ENCODE assay signal across 25 cellular contexts in the genomic region with DNA sequence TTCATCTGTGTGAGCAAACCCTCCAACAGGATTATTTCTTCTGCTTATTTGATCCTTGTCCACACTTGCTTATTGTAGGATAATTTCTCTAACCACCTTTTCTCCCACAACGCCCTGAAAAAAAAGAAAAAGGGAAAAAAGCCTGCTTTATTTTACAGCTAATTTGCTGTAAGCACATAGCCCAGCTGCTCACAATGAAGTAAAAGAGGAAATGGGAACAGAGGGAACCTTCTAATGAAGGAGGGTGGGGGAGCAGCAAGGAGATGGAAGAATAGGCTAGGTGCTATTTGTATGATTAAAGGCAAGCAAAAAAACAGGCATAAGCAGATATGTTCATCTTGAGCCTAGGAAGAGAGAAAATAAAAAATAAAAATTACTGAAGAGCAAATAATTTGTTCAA.
DNase-seq lines count a peak whose midpoint lies in the region; ATAC-seq, FAIRE-seq and TF ChIP-seq lines count a peak whose summit lies in the region.
"Had no signal": no experiment of that assay in that cellular context is flagged by ENCODE, and none has a peak within 500 bp of the region (broad histone marks: within the 10 kb centered on the region; RNA-seq: fewer than 3 reads in every experiment).

No MANE protein-coding gene starts in this region.

- DNase-seq in GM12891 (ENCODE audit: insufficient read length, low spot score) (no peak), GM23338 (ENCODE audit: low spot score) (no peak), NCI-H69 (lab: John Stamatoyannopoulos, UW) (peak; percentile 26), neural progenitor cell (ENCODE audit: low spot score) (no peak), left cardiac atrium (no peak)
- DNase-seq: C1 segment of cervical spinal cord; CD4-positive, alpha-beta memory T cell; COR-L47; HCEC 1CT; NCI-H1105 treated with DMSO at 0.1 percent for 48 hours; NCI-H146; NCI-H1930; NCI-H2107; NCI-H774; PC-9; Right ventricle myocardium superior; RPMI8226; T-helper 2 cell had no signal

- TF ChIP-seq POLR2A in GM12891 (IDR thresholded peaks at IDR 0.05; ENCODE audit: low read depth, low read length) = no peak

- no peak overlapping the region for H3K4me3 ChIP-seq in GM23338
- H3K4me3 ChIP-seq in neural progenitor cell = no peak overlapping the region
- H3K4me3 ChIP-seq: PC-9, SJSA1 had no signal

- H3K4me1 ChIP-seq in GM23338 (ENCODE audit: insufficient read depth) (peaks cover 20% of the 10 kb centered on the region), neural progenitor cell (peaks cover 13% of the 10 kb centered on the region)
- H3K4me1 ChIP-seq: SJSA1 had no signal

- no peak overlapping the region for H3K27ac ChIP-seq in GM23338 (ENCODE audit: low read depth)
- no peak overlapping the region for H3K27ac ChIP-seq in neural progenitor cell
- H3K27ac ChIP-seq: HL-60, PC-9, SJSA1 had no signal

- H3F3A ChIP-seq in GM23338 (replicated peaks; ENCODE audit: low read depth) (no peaks in the 10 kb centered on the region), neural progenitor cell (ENCODE audit: low read depth) (no peaks in the 10 kb centered on the region)

- H3K27ac Mint-ChIP-seq in GM23338 (no peak overlapping the region), neural progenitor cell (no peak overlapping the region)
- H3K27ac Mint-ChIP-seq: CD4-positive, alpha-beta memory T cell; IgD-negative memory B cell had no signal

- H3K36me3 Mint-ChIP-seq in GM23338 (ENCODE audit: low read depth) (no peaks in the 10 kb centered on the region), neural progenitor cell (no peaks in the 10 kb centered on the region)
- H3K36me3 Mint-ChIP-seq: CD4-positive, alpha-beta memory T cell; IgD-negative memory B cell had no signal

- H3K9me3 Mint-ChIP-seq in GM23338 = no peaks in the 10 kb centered on the region
- H3K9me3 Mint-ChIP-seq in neural progenitor cell = no peaks in the 10 kb centered on the region
- H3K9me3 Mint-ChIP-seq: IgD-negative memory B cell had no signal

- no peak overlapping the region for H3K9ac ChIP-seq in neural progenitor cell

- TF ChIP-seq CTCF in GM23338 (conservative IDR thresholded peaks at IDR 0.05; ENCODE audit: low read depth in 2 of 2) = no peak
- TF ChIP-seq CTCF in neural progenitor cell (IDR thresholded peaks at IDR 0.05) = no peak

- no peaks in the 10 kb centered on the region for H3K79me2 ChIP-seq in GM23338 (replicated peaks; ENCODE audit: insufficient read depth)
- H3K79me2 ChIP-seq in neural progenitor cell (ENCODE audit: low read depth) = no peaks in the 10 kb centered on the region

- no peaks in the 10 kb centered on the region for H3K9me2 ChIP-seq in GM23338 (ENCODE audit: insufficient read depth)

- H3K27me3 ChIP-seq in GM23338 (ENCODE audit: insufficient read depth) (no peaks in the 10 kb centered on the region), neural progenitor cell (no peaks in the 10 kb centered on the region)
- H3K27me3 ChIP-seq: SJSA1 had no signal

- H3K4me1 Mint-ChIP-seq in GM23338 (peaks cover 24% of the 10 kb centered on the region), neural progenitor cell (peaks cover 21% of the 10 kb centered on the region)
- H3K4me1 Mint-ChIP-seq: CD4-positive, alpha-beta memory T cell had no signal

- ATAC-seq in GM23338 (no peak), left cardiac atrium (no peak), HG02798 (IDR thresholded peaks at IDR 0.05; ENCODE audit: poor library complexity, unreplicated experiment) (no peak), HG03045 (IDR thresholded peaks at IDR 0.05; ENCODE audit: unreplicated experiment) (no peak)

- intact Hi-C loops in left cardiac atrium (cut with DNase I) = no loop called here

- H3K9me3 ChIP-seq in neural progenitor cell (ENCODE audit: low read depth) = no peaks in the 10 kb centered on the region

- H3K4me2 ChIP-seq in GM23338 (no peak overlapping the region), neural progenitor cell (peak overlapping the region; percentile 24)
- H3K4me2 ChIP-seq: PC-9 had no signal

- H3K4me3 Mint-ChIP-seq in GM23338 (no peak overlapping the region), neural progenitor cell (no peak overlapping the region)
- H3K4me3 Mint-ChIP-seq: CD4-positive, alpha-beta memory T cell; IgD-negative memory B cell had no signal

- no peaks in the 10 kb centered on the region for H3K36me3 ChIP-seq in GM23338 (ENCODE audit: insufficient read depth)
- H3K36me3 ChIP-seq in neural progenitor cell = no peaks in the 10 kb centered on the region
- H3K36me3 ChIP-seq: SJSA1 had no signal

- H4K20me1 ChIP-seq in GM23338 (replicated peaks; ENCODE audit: insufficient read depth) (no peaks in the 10 kb centered on the region), neural progenitor cell (ENCODE audit: low read depth) (no peaks in the 10 kb centered on the region)

- no peak for FAIRE-seq in GM12891 (lab: Jason Lieb, UNC)
- FAIRE-seq: G401.6, H1 had no signal

- H2AFZ ChIP-seq in GM23338 (peak overlapping the region; percentile 60; the same call in 1 of the 2 replicates), neural progenitor cell (replicated peaks) (no peak overlapping the region)
- H2AFZ ChIP-seq: PC-9 had no signal

- H3K27me3 Mint-ChIP-seq in GM23338 (ENCODE audit: insufficient read depth, low read depth, poor library complexity) = peaks cover 2% of the 10 kb centered on the region
- H3K27me3 Mint-ChIP-seq in neural progenitor cell (ENCODE audit: insufficient read depth, low read depth) = peaks cover 2% of the 10 kb centered on the region
- H3K27me3 Mint-ChIP-seq: IgD-negative memory B cell had no signal

TF ChIP-seq in GM12891, 5 proteins besides CTCF, POLR2A, EP300 and RAD21:
- TF ChIP-seq SPI1 (IDR thresholded peaks at IDR 0.05; ENCODE audit: low read depth, low read length) = peak; percentile 58
- TF ChIP-seq POU2F2 (IDR thresholded peaks at IDR 0.05; ENCODE audit: low read depth, low read length) = no peak

TF ChIP-seq in GM23338, 12 proteins besides CTCF, POLR2A, EP300 and RAD21 (continues in another document):
- no peak for TF ChIP-seq ZNF331 (CRISPR knock-in tag; IDR thresholded peaks at IDR 0.05; ENCODE audit: low read depth)
- TF ChIP-seq, protein P1, sequence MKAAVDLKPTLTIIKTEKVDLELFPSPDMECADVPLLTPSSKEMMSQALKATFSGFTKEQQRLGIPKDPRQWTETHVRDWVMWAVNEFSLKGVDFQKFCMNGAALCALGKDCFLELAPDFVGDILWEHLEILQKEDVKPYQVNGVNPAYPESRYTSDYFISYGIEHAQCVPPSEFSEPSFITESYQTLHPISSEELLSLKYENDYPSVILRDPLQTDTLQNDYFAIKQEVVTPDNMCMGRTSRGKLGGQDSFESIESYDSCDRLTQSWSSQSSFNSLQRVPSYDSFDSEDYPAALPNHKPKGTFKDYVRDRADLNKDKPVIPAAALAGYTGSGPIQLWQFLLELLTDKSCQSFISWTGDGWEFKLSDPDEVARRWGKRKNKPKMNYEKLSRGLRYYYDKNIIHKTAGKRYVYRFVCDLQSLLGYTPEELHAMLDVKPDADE (IDR thresholded peaks at IDR 0.05) = no peak
- TF ChIP-seq CREB1 (CRISPR knock-in tag; IDR thresholded peaks at IDR 0.05; ENCODE audit: low read depth) = no peak
- no peak for TF ChIP-seq STAT1 (IDR thresholded peaks at IDR 0.05; ENCODE audit: unreplicated experiment)
- TF ChIP-seq, protein P2, sequence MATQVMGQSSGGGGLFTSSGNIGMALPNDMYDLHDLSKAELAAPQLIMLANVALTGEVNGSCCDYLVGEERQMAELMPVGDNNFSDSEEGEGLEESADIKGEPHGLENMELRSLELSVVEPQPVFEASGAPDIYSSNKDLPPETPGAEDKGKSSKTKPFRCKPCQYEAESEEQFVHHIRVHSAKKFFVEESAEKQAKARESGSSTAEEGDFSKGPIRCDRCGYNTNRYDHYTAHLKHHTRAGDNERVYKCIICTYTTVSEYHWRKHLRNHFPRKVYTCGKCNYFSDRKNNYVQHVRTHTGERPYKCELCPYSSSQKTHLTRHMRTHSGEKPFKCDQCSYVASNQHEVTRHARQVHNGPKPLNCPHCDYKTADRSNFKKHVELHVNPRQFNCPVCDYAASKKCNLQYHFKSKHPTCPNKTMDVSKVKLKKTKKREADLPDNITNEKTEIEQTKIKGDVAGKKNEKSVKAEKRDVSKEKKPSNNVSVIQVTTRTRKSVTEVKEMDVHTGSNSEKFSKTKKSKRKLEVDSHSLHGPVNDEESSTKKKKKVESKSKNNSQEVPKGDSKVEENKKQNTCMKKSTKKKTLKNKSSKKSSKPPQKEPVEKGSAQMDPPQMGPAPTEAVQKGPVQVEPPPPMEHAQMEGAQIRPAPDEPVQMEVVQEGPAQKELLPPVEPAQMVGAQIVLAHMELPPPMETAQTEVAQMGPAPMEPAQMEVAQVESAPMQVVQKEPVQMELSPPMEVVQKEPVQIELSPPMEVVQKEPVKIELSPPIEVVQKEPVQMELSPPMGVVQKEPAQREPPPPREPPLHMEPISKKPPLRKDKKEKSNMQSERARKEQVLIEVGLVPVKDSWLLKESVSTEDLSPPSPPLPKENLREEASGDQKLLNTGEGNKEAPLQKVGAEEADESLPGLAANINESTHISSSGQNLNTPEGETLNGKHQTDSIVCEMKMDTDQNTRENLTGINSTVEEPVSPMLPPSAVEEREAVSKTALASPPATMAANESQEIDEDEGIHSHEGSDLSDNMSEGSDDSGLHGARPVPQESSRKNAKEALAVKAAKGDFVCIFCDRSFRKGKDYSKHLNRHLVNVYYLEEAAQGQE (IDR thresholded peaks at IDR 0.05; ENCODE audit: unreplicated experiment) = no peak
- no peak for TF ChIP-seq EZH2 (IDR thresholded peaks at IDR 0.05; ENCODE audit: low read depth, unreplicated experiment)
- no peak for TF ChIP-seq POLR2AphosphoS5 (IDR thresholded peaks at IDR 0.05; ENCODE audit: low read depth)
- TF ChIP-seq EZH2phosphoT487 (IDR thresholded peaks at IDR 0.05; ENCODE audit: unreplicated experiment) = no peak
